ENCODE assay signal across 26 cellular contexts in the genomic region with DNA sequence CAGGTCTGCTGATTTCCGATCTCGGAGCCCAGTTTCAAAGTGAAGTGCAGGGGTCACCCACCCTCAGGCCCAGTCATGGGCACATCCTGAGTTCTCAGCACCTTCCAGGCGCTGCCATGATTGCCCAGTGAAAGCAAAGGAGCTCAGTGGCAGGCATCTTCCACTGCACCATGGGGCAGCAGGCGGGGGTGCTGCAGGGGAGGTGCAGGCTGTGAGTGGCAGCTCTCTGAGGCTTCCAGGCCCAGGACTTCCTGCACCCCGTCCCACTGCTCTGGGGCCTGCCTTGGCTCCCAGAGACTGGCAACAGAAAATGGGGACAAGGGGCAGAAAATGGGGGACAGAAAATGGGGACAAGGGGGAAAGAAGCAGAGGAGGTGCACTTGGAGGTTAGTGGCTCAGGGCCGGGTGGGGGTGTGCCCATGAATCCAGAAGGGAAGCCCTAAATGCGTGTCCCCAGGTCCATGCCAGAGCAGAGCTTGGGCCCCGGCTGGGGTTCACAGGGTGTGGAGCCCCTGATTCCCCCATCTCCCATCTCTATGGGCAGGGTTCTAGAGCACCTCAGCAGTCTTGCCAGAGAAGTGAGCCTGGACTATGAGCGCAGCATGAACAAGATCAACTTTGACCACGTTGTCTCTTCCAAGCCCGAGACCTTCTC.
"Had no signal": no experiment of that assay in that cellular context is flagged by ENCODE, and none has a peak within 500 bp of the region (broad histone marks: within the 10 kb centered on the region; RNA-seq: fewer than 3 reads in every experiment).

No MANE protein-coding gene starts in this region.

- H3K4me3 Mint-ChIP-seq: memory B cell; mesothelial cell of epicardium; naive thymus-derived CD4-positive, alpha-beta T cell; nephron; stimulated activated effector memory CD8-positive, alpha-beta T cell treated with anti-CD3 and anti-CD28 coated beads, Interleukin-12 subunit alpha, Interleukin-12 subunit beta, amount 100 ng/mL, for 72 hours; type B pancreatic cell had no signal

- ATAC-seq: foreskin keratinocyte; gastroesophageal sphincter; heart right ventricle; naive thymus-derived CD4-positive, alpha-beta T cell; pancreas; sciatic nerve; stimulated activated effector memory CD8-positive, alpha-beta T cell treated with anti-CD3 and anti-CD28 coated beads, Interleukin-12 subunit alpha, Interleukin-12 subunit beta, amount 100 ng/mL, for 72 hours had no signal

- H3K27ac ChIP-seq: epithelial cell of prostate, esophagus muscularis mucosa, foreskin keratinocyte, gastroesophageal sphincter, heart right ventricle, pancreas, stomach, tibial artery had no signal

- H3K4me3 ChIP-seq: esophagus muscularis mucosa, gastroesophageal sphincter, heart right ventricle, lung, pancreas, smooth muscle cell, stomach, tibial artery had no signal

- H3K4me1 Mint-ChIP-seq: mesothelial cell of epicardium, nephron had no signal

- H3K27me3 ChIP-seq: esophagus muscularis mucosa, gastroesophageal sphincter, heart right ventricle, pancreas, stomach, tibial artery had no signal

- H3K9me3 ChIP-seq: esophagus muscularis mucosa, gastroesophageal sphincter, heart right ventricle, pancreas, stomach, tibial artery had no signal

- H3K4me2 ChIP-seq: smooth muscle cell had no signal

- H3K27me3 Mint-ChIP-seq: memory B cell; naive thymus-derived CD4-positive, alpha-beta T cell; type B pancreatic cell had no signal

- H3K4me1 ChIP-seq: foreskin keratinocyte, pancreas had no signal

- H3K36me3 ChIP-seq: pancreas had no signal

- H3K9me3 Mint-ChIP-seq: memory B cell; mesothelial cell of epicardium; nephron; stimulated activated effector memory CD8-positive, alpha-beta T cell treated with anti-CD3 and anti-CD28 coated beads, Interleukin-12 subunit alpha, Interleukin-12 subunit beta, amount 100 ng/mL, for 72 hours; type B pancreatic cell had no signal

- H3K36me3 Mint-ChIP-seq: mesothelial cell of epicardium, type B pancreatic cell had no signal

- H3K27ac Mint-ChIP-seq: memory B cell, mesothelial cell of epicardium, nephron, progenitor cell of endocrine pancreas, type B pancreatic cell had no signal

- DNase-seq: cortex of kidney; foreskin keratinocyte; glutamatergic neuron; heart right ventricle; hippocampal formation; kidney glomerular epithelial cell; naive thymus-derived CD4-positive, alpha-beta T cell; occipital lobe; pancreas; stimulated activated CD4-positive, alpha-beta T cell treated with anti-CD3 and anti-CD28 coated beads, Interleukin-2, amount 100 ng/mL, for 24 hours; stimulated activated CD4-positive, alpha-beta T cell treated with anti-CD3 and anti-CD28 coated beads, Interleukin-4, amount 100 ng/mL, for 24 hours; stimulated activated naive CD4-positive, alpha-beta T cell treated with Interleukin-2 at 50 U/mL for 16 hours; stomach; tibial artery had no signal
